Comparison of ENCODE assay signal across 1 cellular context in genomic region chr3:157174616-157175498, GRCh38.
TF ChIP-seq lines count a peak whose summit lies in the region.

No MANE protein-coding gene starts in this region.

TF ChIP-seq in SK-N-SH, 30 proteins besides CTCF, POLR2A, EP300 and RAD21 (continued from another document):
- TF ChIP-seq ZBTB33 (IDR thresholded peaks at IDR 0.05; ENCODE audit: borderline replicate concordance, low read depth) = peak; percentile 76
- no peak for TF ChIP-seq YY1 (IDR thresholded peaks at IDR 0.05; ENCODE audit: low read depth)
- TF ChIP-seq RCOR1 (IDR thresholded peaks at IDR 0.05; ENCODE audit: low read length) = peak; percentile 74; the same call in 1 of the 2 replicates
- TF ChIP-seq NRF1 (IDR thresholded peaks at IDR 0.05; ENCODE audit: low read depth, low read length) = peak; percentile 96
- peak; percentile 31; the same call in 1 of the 2 replicates for TF ChIP-seq NFIC (IDR thresholded peaks at IDR 0.05; ENCODE audit: borderline replicate concordance)
- peak; percentile 7; the same call in 1 of the 2 replicates for TF ChIP-seq JUND (IDR thresholded peaks at IDR 0.05)
- TF ChIP-seq TAF1 (IDR thresholded peaks at IDR 0.05; ENCODE audit: borderline replicate concordance, low read depth, low read length) = peak; percentile 90
- peak; percentile 90 for TF ChIP-seq POLR2AphosphoS5 (IDR thresholded peaks at IDR 0.05; ENCODE audit: low read depth, low read length)
- TF ChIP-seq FOXM1 (IDR thresholded peaks at IDR 0.05; ENCODE audit: low read depth) = peak; percentile 77
- 0 out of 2 replicates have a peak, but pooled peaks have one; percentile 33 for TF ChIP-seq RXRA (IDR thresholded peaks at IDR 0.05; ENCODE audit: borderline replicate concordance, low read depth)
- no peak for TF ChIP-seq GATA2 (CRISPR knock-in tag; IDR thresholded peaks at IDR 0.05)
- no peak for TF ChIP-seq USF2 (IDR thresholded peaks at IDR 0.05; ENCODE audit: borderline replicate concordance, low read depth, low read length)
- peak; percentile 91 for TF ChIP-seq ELF1 (IDR thresholded peaks at IDR 0.05)
- no peak for TF ChIP-seq SMC3 (IDR thresholded peaks at IDR 0.05; ENCODE audit: low read depth, low read length)
- TF ChIP-seq GABPA (IDR thresholded peaks at IDR 0.05; ENCODE audit: low read depth) = peak; percentile 88
- TF ChIP-seq SIN3A (IDR thresholded peaks at IDR 0.05; ENCODE audit: borderline replicate concordance, low read depth, low read length) = peak; percentile 95
- TF ChIP-seq TEAD4 (IDR thresholded peaks at IDR 0.05; ENCODE audit: borderline replicate concordance, insufficient read depth) = no peak
